Comparison of ENCODE assay signal across 1 cellular context in the genomic region with DNA sequence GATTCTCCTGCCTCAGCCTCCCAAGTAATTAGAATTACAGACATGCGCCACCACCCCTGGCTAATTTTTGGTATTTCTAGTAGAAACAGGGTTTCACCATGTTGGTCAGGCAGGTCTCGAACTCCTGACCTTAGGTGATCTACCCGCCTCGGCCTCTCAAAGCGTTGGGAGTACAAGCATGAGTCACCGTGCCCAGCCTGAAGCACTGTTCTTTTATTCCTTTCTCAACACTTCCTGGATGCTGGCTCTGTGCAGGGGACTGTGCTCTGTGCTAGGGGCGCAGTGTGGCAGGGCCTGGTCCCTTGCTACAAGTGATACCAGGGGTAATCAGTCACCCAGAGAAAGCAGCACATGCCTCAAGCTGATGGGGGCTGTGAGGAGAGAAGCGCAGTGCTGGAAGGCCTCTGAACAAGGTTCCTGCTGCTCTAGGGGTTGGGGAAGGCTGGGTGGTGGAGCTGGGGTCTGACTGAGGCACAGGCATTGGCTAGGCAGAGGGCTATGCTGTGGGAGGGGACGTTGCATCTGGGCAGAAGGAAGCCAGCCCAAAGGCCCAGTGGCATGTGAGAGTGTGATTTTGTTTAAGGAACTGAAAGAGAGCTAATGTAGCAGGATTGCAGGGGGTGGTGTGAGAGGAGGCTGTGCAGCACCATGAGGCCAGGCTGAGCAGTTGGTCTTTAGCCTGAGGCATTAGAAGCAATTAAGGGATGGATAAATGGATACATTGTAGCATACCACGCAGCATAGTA.
TF ChIP-seq lines count a peak whose summit lies in the region.

No MANE protein-coding gene starts in this region.

TF ChIP-seq in H1, 55 proteins besides CTCF, POLR2A, EP300 and RAD21:
- TF ChIP-seq GTF2F1 (IDR thresholded peaks at IDR 0.05; ENCODE audit: borderline replicate concordance, low read depth, low read length) (no peak), EGR1 (IDR thresholded peaks at IDR 0.05; ENCODE audit: borderline replicate concordance, low read depth, low read length) (no peak), SIX5 (IDR thresholded peaks at IDR 0.05; ENCODE audit: low read depth, low read length) (no peak), RXRA (IDR thresholded peaks at IDR 0.05; ENCODE audit: insufficient read depth, low read depth, low read length) (no peak), TAF7 (optimal IDR thresholded peaks at IDR 0.05; ENCODE audit: borderline replicate concordance, low read depth, low read length) (no peak), RFX5 (IDR thresholded peaks at IDR 0.05; ENCODE audit: borderline replicate concordance, low read depth, low read length) (no peak), MAX (IDR thresholded peaks at IDR 0.05) (no peak), CHD7 (IDR thresholded peaks at IDR 0.05; ENCODE audit: insufficient replicate concordance, low read length) (no peak), SIRT6 (IDR thresholded peaks at IDR 0.05; ENCODE audit: low read length) (no peak), E2F6 (IDR thresholded peaks at IDR 0.05) (no peak), TEAD4 (IDR thresholded peaks at IDR 0.05; ENCODE audit: low read depth, low read length) (no peak), CHD1 (IDR thresholded peaks at IDR 0.05; ENCODE audit: low read depth, low read length) (no peak), KDM1A (IDR thresholded peaks at IDR 0.05; ENCODE audit: borderline replicate concordance, low read length) (no peak), CBX5 (IDR thresholded peaks at IDR 0.05; ENCODE audit: low read depth, low read length) (no peak), SAP30 (IDR thresholded peaks at IDR 0.05; ENCODE audit: insufficient read depth, insufficient replicate concordance, low read length) (no peak), BACH1 (IDR thresholded peaks at IDR 0.05; ENCODE audit: low read length) (no peak)
- TF ChIP-seq, protein P1, sequence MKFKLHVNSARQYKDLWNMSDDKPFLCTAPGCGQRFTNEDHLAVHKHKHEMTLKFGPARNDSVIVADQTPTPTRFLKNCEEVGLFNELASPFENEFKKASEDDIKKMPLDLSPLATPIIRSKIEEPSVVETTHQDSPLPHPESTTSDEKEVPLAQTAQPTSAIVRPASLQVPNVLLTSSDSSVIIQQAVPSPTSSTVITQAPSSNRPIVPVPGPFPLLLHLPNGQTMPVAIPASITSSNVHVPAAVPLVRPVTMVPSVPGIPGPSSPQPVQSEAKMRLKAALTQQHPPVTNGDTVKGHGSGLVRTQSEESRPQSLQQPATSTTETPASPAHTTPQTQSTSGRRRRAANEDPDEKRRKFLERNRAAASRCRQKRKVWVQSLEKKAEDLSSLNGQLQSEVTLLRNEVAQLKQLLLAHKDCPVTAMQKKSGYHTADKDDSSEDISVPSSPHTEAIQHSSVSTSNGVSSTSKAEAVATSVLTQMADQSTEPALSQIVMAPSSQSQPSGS (IDR thresholded peaks at IDR 0.05; ENCODE audit: low read length): no peak
TF ChIP-seq in H1: peak in this region for 0.
